ENCODE assay signal across 1 cellular context in the genomic region with DNA sequence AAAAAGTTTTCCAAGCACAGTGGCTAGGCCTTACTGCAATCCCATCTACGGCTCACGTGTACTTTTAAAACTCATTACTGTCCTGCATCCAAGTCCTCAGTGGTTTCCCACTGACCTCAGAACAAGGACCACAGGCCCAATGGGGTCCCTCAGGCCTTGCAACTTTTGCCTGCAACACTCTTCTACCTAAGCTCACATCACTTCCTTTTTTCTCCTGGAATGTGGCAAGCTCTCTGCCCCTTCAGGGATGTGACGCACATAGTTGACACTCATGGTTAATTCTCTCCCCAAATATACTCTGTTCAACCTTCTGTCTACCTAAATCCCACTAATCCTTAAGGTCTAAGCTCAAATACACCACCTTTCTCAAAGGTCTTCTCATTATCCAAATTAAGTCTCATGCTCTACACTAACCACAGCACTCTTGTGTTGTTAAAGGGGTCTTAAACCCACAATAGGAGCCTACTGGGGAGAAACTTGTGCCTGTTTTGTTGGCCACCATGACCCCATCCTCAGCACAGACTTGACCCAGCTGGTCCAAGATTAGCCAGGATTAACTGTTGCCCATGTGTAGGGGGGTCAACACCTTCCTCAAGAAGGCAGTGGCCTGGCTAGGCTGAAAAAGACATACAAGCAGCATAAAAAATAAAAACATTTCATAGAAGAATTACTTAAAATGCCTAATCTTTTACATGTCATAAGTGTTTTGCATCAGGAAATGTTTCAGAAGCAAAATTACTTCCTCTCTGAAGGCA.
TF ChIP-seq lines count a peak whose summit lies in the region.

No MANE protein-coding gene starts in this region.

TF ChIP-seq in IMR-90, 13 proteins besides CTCF, POLR2A, EP300 and RAD21:
- TF ChIP-seq SMC3 (IDR thresholded peaks at IDR 0.05; ENCODE audit: low read depth, low read length) (no peak), MXI1 (IDR thresholded peaks at IDR 0.05; ENCODE audit: borderline replicate concordance, low read depth, low read length) (no peak), CHD1 (IDR thresholded peaks at IDR 0.05; ENCODE audit: low read depth, low read length) (no peak), BHLHE40 (IDR thresholded peaks at IDR 0.05; ENCODE audit: low read depth, low read length) (no peak), CEBPB (IDR thresholded peaks at IDR 0.05; ENCODE audit: low read depth, low read length) (no peak), MAFK (IDR thresholded peaks at IDR 0.05; ENCODE audit: low read depth, low read length) (no peak)
- TF ChIP-seq, protein P1, sequence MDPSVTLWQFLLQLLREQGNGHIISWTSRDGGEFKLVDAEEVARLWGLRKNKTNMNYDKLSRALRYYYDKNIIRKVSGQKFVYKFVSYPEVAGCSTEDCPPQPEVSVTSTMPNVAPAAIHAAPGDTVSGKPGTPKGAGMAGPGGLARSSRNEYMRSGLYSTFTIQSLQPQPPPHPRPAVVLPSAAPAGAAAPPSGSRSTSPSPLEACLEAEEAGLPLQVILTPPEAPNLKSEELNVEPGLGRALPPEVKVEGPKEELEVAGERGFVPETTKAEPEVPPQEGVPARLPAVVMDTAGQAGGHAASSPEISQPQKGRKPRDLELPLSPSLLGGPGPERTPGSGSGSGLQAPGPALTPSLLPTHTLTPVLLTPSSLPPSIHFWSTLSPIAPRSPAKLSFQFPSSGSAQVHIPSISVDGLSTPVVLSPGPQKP (IDR thresholded peaks at IDR 0.05; ENCODE audit: borderline replicate concordance, low read depth, low read length): no peak
- TF ChIP-seq, protein P2, sequence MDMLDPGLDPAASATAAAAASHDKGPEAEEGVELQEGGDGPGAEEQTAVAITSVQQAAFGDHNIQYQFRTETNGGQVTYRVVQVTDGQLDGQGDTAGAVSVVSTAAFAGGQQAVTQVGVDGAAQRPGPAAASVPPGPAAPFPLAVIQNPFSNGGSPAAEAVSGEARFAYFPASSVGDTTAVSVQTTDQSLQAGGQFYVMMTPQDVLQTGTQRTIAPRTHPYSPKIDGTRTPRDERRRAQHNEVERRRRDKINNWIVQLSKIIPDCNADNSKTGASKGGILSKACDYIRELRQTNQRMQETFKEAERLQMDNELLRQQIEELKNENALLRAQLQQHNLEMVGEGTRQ (IDR thresholded peaks at IDR 0.05; ENCODE audit: low read depth, low read length): no peak
